ENCODE assay signal across 7 cellular contexts in genomic region chr1:78630600-78630999, GRCh38. TPM values are rescaled to one million over a fixed set of nuclear protein-coding genes. Genes with fewer than 3 reads are reported as not detected.
"Had no signal": no experiment of that assay in that cellular context is flagged by ENCODE, and none has a peak within 500 bp of the region (broad histone marks: within the 10 kb centered on the region; RNA-seq: fewer than 3 reads in every experiment).

No MANE protein-coding gene starts in this region.

- H3K4me3 ChIP-seq: K562 had no signal

- DNase-seq: IMR-90, KBM-7 had no signal

- ATAC-seq: HepG2, K562 had no signal

- FAIRE-seq: HepG2, HTR-8/SVneo, K562 had no signal

- H3K27ac ChIP-seq: HL-60 had no signal

RNA-seq across cellular contexts. Expression of gene IFI44L, which starts 10.4 kb away (rescaled TPM):
- total RNA-seq: HT1080 had no signal

RNA-seq across cellular contexts. Expression of gene IFI44, which starts 19.0 kb away (rescaled TPM):
- total RNA-seq: HepG2 had no signal
- polyA plus RNA-seq: HepG2, K562 had no signal
